ENCODE assay signal across 6 cellular contexts in genomic region chr22:50269573-50270301, GRCh38. TPM values are rescaled to one million over a fixed set of nuclear protein-coding genes. Genes with fewer than 3 reads are reported as not detected.
A peak's percentile ranks its signal among the peaks of the same experiment; 100 is the strongest.
DNase-seq lines count a peak whose midpoint lies in the region; ATAC-seq and TF ChIP-seq lines count a peak whose summit lies in the region.

No MANE protein-coding gene starts in this region.

- TF ChIP-seq CTCF in left lung (IDR thresholded peaks at IDR 0.05) = no peak

- peak overlapping the region; percentile 73 for H3K4me3 ChIP-seq in ACC112 (ENCODE audit: low read depth, low read length)
- peak overlapping the region; percentile 33 to 48 for H3K4me3 ChIP-seq in left lung

- peak overlapping the region; percentile 76 for H3K4me3 Mint-ChIP-seq in activated T-helper 1 cell treated with anti-CD3 and anti-CD28 coated beads, Interleukin-12 subunit alpha, Interleukin-12 subunit beta, Interleukin-2, Interleukin-4 antibody, amounts not matched to agents 30 ng/mL and 10 ng/mL and 1 ng/mL, durations not matched to agents 14 hours and 24 hours and 36 hours

- peaks cover 4% of the 10 kb centered on the region for H3K36me3 Mint-ChIP-seq in activated T-helper 1 cell treated with anti-CD3 and anti-CD28 coated beads, Interleukin-12 subunit alpha, Interleukin-12 subunit beta, Interleukin-2, Interleukin-4 antibody, amounts not matched to agents 30 ng/mL and 10 ng/mL and 1 ng/mL, durations not matched to agents 14 hours and 24 hours and 36 hours (ENCODE audit: low read depth)

- H3K4me1 ChIP-seq in ACC112 (ENCODE audit: control insufficient read depth, insufficient read depth, low read length, unreplicated experiment) = peaks cover 20% of the 10 kb centered on the region
- peaks cover 23 to 51% of the 10 kb centered on the region in 2 donors for H3K4me1 ChIP-seq in left lung

- intact Hi-C loops in activated T-helper 1 cell treated with anti-CD3 and anti-CD28 coated beads, Interleukin-12 subunit alpha, Interleukin-12 subunit beta, Interleukin-2, Interleukin-4 antibody, amounts not matched to agents 30 ng/mL and 10 ng/mL and 1 ng/mL, durations not matched to agents 14 hours and 24 hours and 36 hours (cut with micrococcal nuclease) = loop anchor here (1.0 to 2.0 kb wide), 6 partner anchors 18 to 351 kb away; partner anchors contain the start of genes HDAC10, SELENOO and TUBGCP6
- intact Hi-C loops in left lung (cut with DNase I) = loop anchor here (10.0 kb wide), 1 partner anchor 55 kb away; the partner anchor contains the start of gene DENND6B (in 2 of the 2)

- H3K9me3 ChIP-seq in left lung = no peaks in the 10 kb centered on the region

- H3K4me1 Mint-ChIP-seq in activated T-helper 1 cell treated with anti-CD3 and anti-CD28 coated beads, Interleukin-12 subunit alpha, Interleukin-12 subunit beta, Interleukin-2, Interleukin-4 antibody, amounts not matched to agents 30 ng/mL and 10 ng/mL and 1 ng/mL, durations not matched to agents 14 hours and 24 hours and 36 hours (ENCODE audit: low read depth) = peaks cover 10% of the 10 kb centered on the region

- peak overlapping the region; percentile 40 for H3K27ac Mint-ChIP-seq in activated T-helper 1 cell treated with anti-CD3 and anti-CD28 coated beads, Interleukin-12 subunit alpha, Interleukin-12 subunit beta, Interleukin-2, Interleukin-4 antibody, amounts not matched to agents 30 ng/mL and 10 ng/mL and 1 ng/mL, durations not matched to agents 14 hours and 24 hours and 36 hours

- H2AFZ ChIP-seq in ACC112 (ENCODE audit: low read length, unreplicated experiment) = peak overlapping the region; percentile 50

- H3K9me3 Mint-ChIP-seq in activated T-helper 1 cell treated with anti-CD3 and anti-CD28 coated beads, Interleukin-12 subunit alpha, Interleukin-12 subunit beta, Interleukin-2, Interleukin-4 antibody, amounts not matched to agents 30 ng/mL and 10 ng/mL and 1 ng/mL, durations not matched to agents 14 hours and 24 hours and 36 hours = no peaks in the 10 kb centered on the region

- H3K27me3 ChIP-seq in ACC112 (ENCODE audit: insufficient read depth, low read length) = no peaks in the 10 kb centered on the region
- H3K27me3 ChIP-seq in left lung = peaks cover 0 to 70% of the 10 kb centered on the region in 2 donors

- ATAC-seq in HG03432 (IDR thresholded peaks at IDR 0.05; ENCODE audit: unreplicated experiment) (peak; percentile 30), left lung (peak; percentile 19)

- no peaks in the 10 kb centered on the region for H3K79me2 ChIP-seq in ACC112 (ENCODE audit: control insufficient read depth, insufficient read depth, low read length, unreplicated experiment)

- peak; percentile 57 for DNase-seq in activated T-helper 1 cell treated with anti-CD3 and anti-CD28 coated beads, Interleukin-12 subunit alpha, Interleukin-12 subunit beta, Interleukin-2, Interleukin-4 antibody, amounts not matched to agents 30 ng/mL and 10 ng/mL and 1 ng/mL, durations not matched to agents 14 hours and 24 hours and 36 hours (ENCODE audit: low spot score)
- DNase-seq in left lung (no peak), DMS153 (lab: John Stamatoyannopoulos, UW) (no peak), NCI-H128 (lab: John Stamatoyannopoulos, UW; ENCODE audit: unreplicated experiment) (no peak)

- no peaks in the 10 kb centered on the region for H3K36me3 ChIP-seq in ACC112 (ENCODE audit: insufficient read depth, low read length)
- peaks cover 0 to 6% of the 10 kb centered on the region in 2 donors for H3K36me3 ChIP-seq in left lung

- no peak overlapping the region for H3K27ac ChIP-seq in ACC112 (ENCODE audit: low read depth, low read length)
- H3K27ac ChIP-seq in left lung = peak overlapping the region; percentile 19 to 61

- H3K27me3 Mint-ChIP-seq in activated T-helper 1 cell treated with anti-CD3 and anti-CD28 coated beads, Interleukin-12 subunit alpha, Interleukin-12 subunit beta, Interleukin-2, Interleukin-4 antibody, amounts not matched to agents 30 ng/mL and 10 ng/mL and 1 ng/mL, durations not matched to agents 14 hours and 24 hours and 36 hours (ENCODE audit: insufficient read depth) = peaks cover 8% of the 10 kb centered on the region

RNA-seq across cellular contexts. Expression of gene MAPK11, which starts 0.4 kb away (rescaled TPM):
- 24.6 and 28.9 TPM in 2 replicates for total RNA-seq in activated T-helper 1 cell treated with anti-CD3 and anti-CD28 coated beads, Interleukin-12 subunit alpha, Interleukin-12 subunit beta, Interleukin-2, Interleukin-4 antibody, amounts not matched to agents 30 ng/mL and 10 ng/mL and 1 ng/mL, durations not matched to agents 14 hours and 24 hours and 36 hours
- 10 to 100 TPM; 10.3 to 15.1 TPM for total RNA-seq in left lung

RNA-seq across cellular contexts. Expression of gene MAPK12, which starts 8.3 kb away (rescaled TPM):
- total RNA-seq in activated T-helper 1 cell treated with anti-CD3 and anti-CD28 coated beads, Interleukin-12 subunit alpha, Interleukin-12 subunit beta, Interleukin-2, Interleukin-4 antibody, amounts not matched to agents 30 ng/mL and 10 ng/mL and 1 ng/mL, durations not matched to agents 14 hours and 24 hours and 36 hours = 15.1 and 19.0 TPM in 2 replicates
- 10 to 100 TPM; 11.6 to 14.6 TPM for total RNA-seq in left lung

RNA-seq across cellular contexts. Expression of gene HDAC10, which starts 18.7 kb away (rescaled TPM):
- total RNA-seq in activated T-helper 1 cell treated with anti-CD3 and anti-CD28 coated beads, Interleukin-12 subunit alpha, Interleukin-12 subunit beta, Interleukin-2, Interleukin-4 antibody, amounts not matched to agents 30 ng/mL and 10 ng/mL and 1 ng/mL, durations not matched to agents 14 hours and 24 hours and 36 hours = 67.4 and 68.1 TPM in 2 replicates
- 10 to 100 TPM; 39.1 to 42.2 TPM for total RNA-seq in left lung

RNA-seq across cellular contexts. Expression of gene TUBGCP6, which starts 24.9 kb away (rescaled TPM):
- 52.1 and 54.6 TPM in 2 replicates for total RNA-seq in activated T-helper 1 cell treated with anti-CD3 and anti-CD28 coated beads, Interleukin-12 subunit alpha, Interleukin-12 subunit beta, Interleukin-2, Interleukin-4 antibody, amounts not matched to agents 30 ng/mL and 10 ng/mL and 1 ng/mL, durations not matched to agents 14 hours and 24 hours and 36 hours
- 10 to 100 TPM; 40.8 to 41.3 TPM for total RNA-seq in left lung

RNA-seq across cellular contexts. Expression of gene PLXNB2, which starts 37.7 kb away (rescaled TPM):
- 8.9 and 10.2 TPM in 2 replicates for total RNA-seq in activated T-helper 1 cell treated with anti-CD3 and anti-CD28 coated beads, Interleukin-12 subunit alpha, Interleukin-12 subunit beta, Interleukin-2, Interleukin-4 antibody, amounts not matched to agents 30 ng/mL and 10 ng/mL and 1 ng/mL, durations not matched to agents 14 hours and 24 hours and 36 hours
- total RNA-seq in left lung = 100 to 1,000 TPM; 237 to 391 TPM
